1 cellular context compared by ENCODE assay signal in the genomic region with DNA sequence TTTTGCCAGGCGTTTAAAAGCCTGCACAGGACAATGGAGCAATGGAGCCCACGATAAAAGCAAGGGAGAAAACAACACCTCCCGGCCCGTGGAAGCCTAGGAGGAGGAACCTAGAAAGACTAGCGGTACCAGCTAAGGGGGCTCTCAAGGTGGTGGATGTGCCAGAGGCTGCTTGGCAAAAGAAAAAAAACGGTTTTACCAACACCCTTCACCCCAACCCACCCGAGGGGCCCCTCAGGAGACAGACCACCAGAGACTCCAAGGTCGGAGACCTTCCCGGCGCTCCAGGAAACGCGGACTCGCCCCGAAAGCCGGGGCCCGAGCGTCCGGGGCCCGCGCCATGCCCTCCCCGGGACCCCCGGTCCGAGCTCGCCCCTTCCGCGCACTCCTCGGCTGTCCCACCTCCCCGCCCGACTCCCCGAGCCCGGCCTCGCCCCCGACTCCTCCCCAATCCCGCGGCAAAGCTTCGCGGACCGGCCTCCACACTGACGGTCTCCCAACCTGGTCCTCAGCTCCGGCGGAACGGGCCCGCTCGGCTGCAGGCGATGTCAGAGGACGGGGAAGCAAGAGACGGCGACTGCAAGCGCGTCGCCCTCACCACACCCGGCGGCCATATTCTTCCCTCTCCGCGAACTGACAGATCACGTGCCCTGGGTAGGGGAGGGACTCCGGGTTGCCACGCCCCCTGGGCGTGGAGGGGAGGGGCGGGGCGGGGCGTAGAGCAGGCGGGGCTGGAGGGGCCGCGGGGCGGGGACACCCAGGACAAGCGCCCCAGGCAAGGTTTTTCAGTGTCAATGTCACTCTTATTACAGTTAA.
TF ChIP-seq lines count a peak whose summit lies in the region.

A gene (minus strand): TSS at position 635 of the 816 bp plus-strand sequence. CDS start 10,520 bp downstream, outside the sequence.

TF ChIP-seq in GM12878, 131 proteins besides CTCF, POLR2A, EP300 and RAD21 (continued from another document):
- TF ChIP-seq, protein P1, sequence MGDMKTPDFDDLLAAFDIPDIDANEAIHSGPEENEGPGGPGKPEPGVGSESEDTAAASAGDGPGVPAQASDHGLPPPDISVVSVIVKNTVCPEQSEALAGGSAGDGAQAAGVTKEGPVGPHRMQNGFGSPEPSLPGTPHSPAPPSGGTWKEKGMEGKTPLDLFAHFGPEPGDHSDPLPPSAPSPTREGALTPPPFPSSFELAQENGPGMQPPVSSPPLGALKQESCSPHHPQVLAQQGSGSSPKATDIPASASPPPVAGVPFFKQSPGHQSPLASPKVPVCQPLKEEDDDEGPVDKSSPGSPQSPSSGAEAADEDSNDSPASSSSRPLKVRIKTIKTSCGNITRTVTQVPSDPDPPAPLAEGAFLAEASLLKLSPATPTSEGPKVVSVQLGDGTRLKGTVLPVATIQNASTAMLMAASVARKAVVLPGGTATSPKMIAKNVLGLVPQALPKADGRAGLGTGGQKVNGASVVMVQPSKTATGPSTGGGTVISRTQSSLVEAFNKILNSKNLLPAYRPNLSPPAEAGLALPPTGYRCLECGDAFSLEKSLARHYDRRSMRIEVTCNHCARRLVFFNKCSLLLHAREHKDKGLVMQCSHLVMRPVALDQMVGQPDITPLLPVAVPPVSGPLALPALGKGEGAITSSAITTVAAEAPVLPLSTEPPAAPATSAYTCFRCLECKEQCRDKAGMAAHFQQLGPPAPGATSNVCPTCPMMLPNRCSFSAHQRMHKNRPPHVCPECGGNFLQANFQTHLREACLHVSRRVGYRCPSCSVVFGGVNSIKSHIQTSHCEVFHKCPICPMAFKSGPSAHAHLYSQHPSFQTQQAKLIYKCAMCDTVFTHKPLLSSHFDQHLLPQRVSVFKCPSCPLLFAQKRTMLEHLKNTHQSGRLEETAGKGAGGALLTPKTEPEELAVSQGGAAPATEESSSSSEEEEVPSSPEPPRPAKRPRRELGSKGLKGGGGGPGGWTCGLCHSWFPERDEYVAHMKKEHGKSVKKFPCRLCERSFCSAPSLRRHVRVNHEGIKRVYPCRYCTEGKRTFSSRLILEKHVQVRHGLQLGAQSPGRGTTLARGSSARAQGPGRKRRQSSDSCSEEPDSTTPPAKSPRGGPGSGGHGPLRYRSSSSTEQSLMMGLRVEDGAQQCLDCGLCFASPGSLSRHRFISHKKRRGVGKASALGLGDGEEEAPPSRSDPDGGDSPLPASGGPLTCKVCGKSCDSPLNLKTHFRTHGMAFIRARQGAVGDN (IDR thresholded peaks at IDR 0.05) = no peak
- TF ChIP-seq POLR2AphosphoS2 (IDR thresholded peaks at IDR 0.05; ENCODE audit: low read depth, low read length) (0 out of 2 replicates have a peak, but pooled peaks have one; percentile 60), STAT3 (IDR thresholded peaks at IDR 0.05; ENCODE audit: low read depth, low read length) (no peak), SREBF2 (IDR thresholded peaks at IDR 0.05; ENCODE audit: low read length) (no peak), FOS (IDR thresholded peaks at IDR 0.05; ENCODE audit: borderline replicate concordance, extremely low read depth, insufficient read length) (no peak), NBN (IDR thresholded peaks at IDR 0.05) (no peak), MTA2 (IDR thresholded peaks at IDR 0.05; ENCODE audit: low read depth) (no peak), ZNF274 (IDR thresholded peaks at IDR 0.05; ENCODE audit: insufficient read depth, insufficient read length) (no peak), CREB1 (IDR thresholded peaks at IDR 0.05; ENCODE audit: low read depth) (peak; percentile 21; the same call in 1 of the 2 replicates), RB1 (IDR thresholded peaks at IDR 0.05; ENCODE audit: borderline replicate concordance) (no peak), CEBPB (IDR thresholded peaks at IDR 0.05; ENCODE audit: borderline replicate concordance in 1 of 2, low read depth in 2 of 2, low read length in 2 of 2) (no peak), CREM (IDR thresholded peaks at IDR 0.05; ENCODE audit: low read depth) (no peak), NR2C1 (IDR thresholded peaks at IDR 0.05) (no peak), SMC3 (IDR thresholded peaks at IDR 0.05; ENCODE audit: borderline replicate concordance, low read length) (no peak), RFX5 (IDR thresholded peaks at IDR 0.05; ENCODE audit: low read depth, low read length) (no peak), RELA (IDR thresholded peaks at IDR 0.05; ENCODE audit: borderline replicate concordance, partially characterized antibody) (no peak), LARP7 (IDR thresholded peaks at IDR 0.05) (no peak; the same call in 1 of the 2 replicates), BHLHE40 (IDR thresholded peaks at IDR 0.05; ENCODE audit: borderline replicate concordance in 1 of 2, low read depth in 2 of 2, low read length in 1 of 2) (peak; percentile 80 to 91), SUZ12 (IDR thresholded peaks at IDR 0.05; ENCODE audit: unreplicated experiment) (no peak), SIN3A (IDR thresholded peaks at IDR 0.05; ENCODE audit: low read depth, low read length) (no peak), HCFC1 (IDR thresholded peaks at IDR 0.05; ENCODE audit: low read length) (no peak)
- TF ChIP-seq, protein P2, sequence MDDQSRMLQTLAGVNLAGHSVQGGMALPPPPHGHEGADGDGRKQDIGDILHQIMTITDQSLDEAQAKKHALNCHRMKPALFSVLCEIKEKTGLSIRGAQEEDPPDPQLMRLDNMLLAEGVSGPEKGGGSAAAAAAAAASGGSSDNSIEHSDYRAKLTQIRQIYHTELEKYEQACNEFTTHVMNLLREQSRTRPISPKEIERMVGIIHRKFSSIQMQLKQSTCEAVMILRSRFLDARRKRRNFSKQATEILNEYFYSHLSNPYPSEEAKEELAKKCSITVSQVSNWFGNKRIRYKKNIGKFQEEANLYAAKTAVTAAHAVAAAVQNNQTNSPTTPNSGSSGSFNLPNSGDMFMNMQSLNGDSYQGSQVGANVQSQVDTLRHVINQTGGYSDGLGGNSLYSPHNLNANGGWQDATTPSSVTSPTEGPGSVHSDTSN (IDR thresholded peaks at IDR 0.05; ENCODE audit: insufficient replicate concordance, low read depth, low read length) = no peak
- TF ChIP-seq, protein P3, sequence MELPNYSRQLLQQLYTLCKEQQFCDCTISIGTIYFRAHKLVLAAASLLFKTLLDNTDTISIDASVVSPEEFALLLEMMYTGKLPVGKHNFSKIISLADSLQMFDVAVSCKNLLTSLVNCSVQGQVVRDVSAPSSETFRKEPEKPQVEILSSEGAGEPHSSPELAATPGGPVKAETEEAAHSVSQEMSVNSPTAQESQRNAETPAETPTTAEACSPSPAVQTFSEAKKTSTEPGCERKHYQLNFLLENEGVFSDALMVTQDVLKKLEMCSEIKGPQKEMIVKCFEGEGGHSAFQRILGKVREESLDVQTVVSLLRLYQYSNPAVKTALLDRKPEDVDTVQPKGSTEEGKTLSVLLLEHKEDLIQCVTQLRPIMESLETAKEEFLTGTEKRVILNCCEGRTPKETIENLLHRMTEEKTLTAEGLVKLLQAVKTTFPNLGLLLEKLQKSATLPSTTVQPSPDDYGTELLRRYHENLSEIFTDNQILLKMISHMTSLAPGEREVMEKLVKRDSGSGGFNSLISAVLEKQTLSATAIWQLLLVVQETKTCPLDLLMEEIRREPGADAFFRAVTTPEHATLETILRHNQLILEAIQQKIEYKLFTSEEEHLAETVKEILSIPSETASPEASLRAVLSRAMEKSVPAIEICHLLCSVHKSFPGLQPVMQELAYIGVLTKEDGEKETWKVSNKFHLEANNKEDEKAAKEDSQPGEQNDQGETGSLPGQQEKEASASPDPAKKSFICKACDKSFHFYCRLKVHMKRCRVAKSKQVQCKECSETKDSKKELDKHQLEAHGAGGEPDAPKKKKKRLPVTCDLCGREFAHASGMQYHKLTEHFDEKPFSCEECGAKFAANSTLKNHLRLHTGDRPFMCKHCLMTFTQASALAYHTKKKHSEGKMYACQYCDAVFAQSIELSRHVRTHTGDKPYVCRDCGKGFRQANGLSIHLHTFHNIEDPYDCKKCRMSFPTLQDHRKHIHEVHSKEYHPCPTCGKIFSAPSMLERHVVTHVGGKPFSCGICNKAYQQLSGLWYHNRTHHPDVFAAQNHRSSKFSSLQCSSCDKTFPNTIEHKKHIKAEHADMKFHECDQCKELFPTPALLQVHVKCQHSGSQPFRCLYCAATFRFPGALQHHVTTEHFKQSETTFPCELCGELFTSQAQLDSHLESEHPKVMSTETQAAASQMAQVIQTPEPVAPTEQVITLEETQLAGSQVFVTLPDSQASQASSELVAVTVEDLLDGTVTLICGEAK (IDR thresholded peaks at IDR 0.05; ENCODE audit: borderline replicate concordance) = no peak
- TF ChIP-seq, protein P4, sequence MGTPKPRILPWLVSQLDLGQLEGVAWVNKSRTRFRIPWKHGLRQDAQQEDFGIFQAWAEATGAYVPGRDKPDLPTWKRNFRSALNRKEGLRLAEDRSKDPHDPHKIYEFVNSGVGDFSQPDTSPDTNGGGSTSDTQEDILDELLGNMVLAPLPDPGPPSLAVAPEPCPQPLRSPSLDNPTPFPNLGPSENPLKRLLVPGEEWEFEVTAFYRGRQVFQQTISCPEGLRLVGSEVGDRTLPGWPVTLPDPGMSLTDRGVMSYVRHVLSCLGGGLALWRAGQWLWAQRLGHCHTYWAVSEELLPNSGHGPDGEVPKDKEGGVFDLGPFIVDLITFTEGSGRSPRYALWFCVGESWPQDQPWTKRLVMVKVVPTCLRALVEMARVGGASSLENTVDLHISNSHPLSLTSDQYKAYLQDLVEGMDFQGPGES (IDR thresholded peaks at IDR 0.05) = no peak
- TF ChIP-seq, protein P5, sequence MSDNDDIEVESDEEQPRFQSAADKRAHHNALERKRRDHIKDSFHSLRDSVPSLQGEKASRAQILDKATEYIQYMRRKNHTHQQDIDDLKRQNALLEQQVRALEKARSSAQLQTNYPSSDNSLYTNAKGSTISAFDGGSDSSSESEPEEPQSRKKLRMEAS (IDR thresholded peaks at IDR 0.05; ENCODE audit: low read depth, low read length) = peak; percentile 70; the same call in 1 of the 2 replicates
